In the genomic region with DNA sequence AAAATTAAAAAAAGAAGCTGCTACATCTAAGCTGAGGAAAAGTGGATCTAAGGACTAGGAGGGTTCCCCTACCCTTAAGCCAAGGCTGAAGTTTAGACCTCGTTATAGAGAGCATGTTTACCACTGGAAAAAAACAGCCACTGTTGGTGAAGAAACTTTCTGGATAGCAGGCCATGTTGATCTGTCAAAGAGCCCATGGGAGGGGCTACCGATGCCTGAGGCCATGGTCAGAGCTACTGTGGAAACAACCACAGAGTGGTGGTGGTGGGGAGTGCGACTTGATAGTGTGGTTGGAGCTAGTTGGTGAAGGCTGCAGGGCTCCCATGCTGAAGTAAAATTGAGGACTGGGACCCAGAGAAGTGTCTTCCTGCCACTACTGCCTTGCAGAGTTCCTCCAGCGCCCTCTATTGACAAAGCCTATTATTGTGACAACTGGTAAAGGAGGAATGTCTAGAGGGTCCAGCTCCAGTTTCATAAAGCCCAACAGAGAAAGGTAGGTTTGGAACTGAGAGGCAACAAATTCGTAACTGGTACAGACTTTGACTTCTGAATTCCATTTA, we compare ENCODE assay signal across 9 cellular contexts. TPM values are rescaled to one million over a fixed set of nuclear protein-coding genes. Genes with fewer than 3 reads are reported as not detected.
A peak's percentile ranks its signal among the peaks of the same experiment; 100 is the strongest.
DNase-seq lines count a peak whose midpoint lies in the region; ATAC-seq, FAIRE-seq and TF ChIP-seq lines count a peak whose summit lies in the region.
"Had no signal": no experiment of that assay in that cellular context is flagged by ENCODE, and none has a peak within 500 bp of the region (broad histone marks: within the 10 kb centered on the region; RNA-seq: fewer than 3 reads in every experiment).

No MANE protein-coding gene starts in this region.

- H3T11ph ChIP-seq in H9 (ENCODE audit: low read length) = no peak overlapping the region

- no peak overlapping the region for H4K8ac ChIP-seq in H9 (replicated peaks; ENCODE audit: insufficient read length, low read depth, low read length)

- peaks cover 6 to 10% of the 10 kb centered on the region in 2 experiments for H3K4me1 Mint-ChIP-seq in H9

- H3K9me3 ChIP-seq in H9 (ENCODE audit: control insufficient read depth, low read depth, low read length) = peaks cover 7% of the 10 kb centered on the region
- peaks cover 21% of the 10 kb centered on the region for H3K9me3 ChIP-seq in adipocyte (ENCODE audit: control insufficient read depth, low read length)
- H3K9me3 ChIP-seq in vagina = peaks cover 21% of the 10 kb centered on the region

- no peak overlapping the region for H3K56ac ChIP-seq in H9 (ENCODE audit: insufficient read length, low read depth, low read length)

- no CpG with 5 or more reads among the region's 5 CpGs for WGBS in H9 (ENCODE audit: extremely low coverage, insufficient read length, low lambda C conversion rate)

- no peaks in the 10 kb centered on the region for H4K20me1 ChIP-seq in H9 (ENCODE audit: control insufficient read depth, insufficient read depth, insufficient read length)

- no peak overlapping the region for H4K91ac ChIP-seq in H9 (ENCODE audit: insufficient read length, low read depth, low read length)

- H3K27me3 Mint-ChIP-seq in H9 (ENCODE audit: low read depth) = no peaks in the 10 kb centered on the region; the same call in 1 of the 2 replicates

- no peaks in the 10 kb centered on the region for H3K36me3 ChIP-seq in adipocyte (ENCODE audit: control insufficient read depth, insufficient read depth, low read length, severe bottlenecking)
- H3K36me3 ChIP-seq in vagina = no peaks in the 10 kb centered on the region

- H3K23ac ChIP-seq in H9 (ENCODE audit: insufficient read length, low read depth, low read length) = no peak overlapping the region

- no peak overlapping the region for H3K18ac ChIP-seq in H9 (ENCODE audit: insufficient read length, low read depth, low read length)

- peaks cover 7 to 37% (median 21%) of the 10 kb centered on the region in 3 experiments for H3K36me3 Mint-ChIP-seq in H9 (ENCODE audit: insufficient read depth in 1 of 3, low read depth in 3 of 3)

- peaks cover 25 to 36% of the 10 kb centered on the region in 2 experiments for H3K9me3 Mint-ChIP-seq in H9

- H2BK15ac ChIP-seq in H9 (ENCODE audit: low read depth, low read length) = no peak overlapping the region

- no peaks in the 10 kb centered on the region for H3K27me3 ChIP-seq in H9 (ENCODE audit: insufficient read depth, low read length)
- no peaks in the 10 kb centered on the region for H3K27me3 ChIP-seq in adipocyte (replicated peaks; ENCODE audit: control insufficient read depth, insufficient read depth, low read length)
- H3K27me3 ChIP-seq in vagina = no peaks in the 10 kb centered on the region

- FAIRE-seq in D721Med (lab: Jason Lieb, UNC) = no peak

- no peak overlapping the region for H2AK5ac ChIP-seq in H9 (ENCODE audit: insufficient read length, low read length)

- no peak overlapping the region for H4K5ac ChIP-seq in H9 (ENCODE audit: insufficient read length, low read depth, low read length)

- H3K79me1 ChIP-seq in H9 (ENCODE audit: insufficient read depth, low read depth, low read length, poor library complexity, severe bottlenecking) = no peaks in the 10 kb centered on the region

- H3K27ac ChIP-seq in H9 (ENCODE audit: insufficient read length, low read depth, low read length) (no peak overlapping the region), vagina (no peak overlapping the region)

- H3K4me3 Mint-ChIP-seq in H9 = no peak overlapping the region

- H2BK20ac ChIP-seq in H9 (ENCODE audit: low read depth, low read length, poor library complexity, severe bottlenecking) = no peak overlapping the region

- no peak overlapping the region for H3K4me2 ChIP-seq in H9 (ENCODE audit: insufficient read depth, insufficient read length, low read length)

- ATAC-seq in GM19035 (IDR thresholded peaks at IDR 0.05; ENCODE audit: unreplicated experiment) = no peak
- no peak for ATAC-seq in GM18517 (IDR thresholded peaks at IDR 0.05; ENCODE audit: unreplicated experiment)

- H3K4me1 ChIP-seq in H9 (ENCODE audit: insufficient read depth, low read length) (peaks cover under 1% of the 10 kb centered on the region; the same call in 1 of the 2 replicates), adipocyte (ENCODE audit: control insufficient read depth, insufficient read depth, low read length) (peaks cover 10% of the 10 kb centered on the region), vagina (no peaks in the 10 kb centered on the region)

- no peak overlapping the region for H2BK12ac ChIP-seq in H9 (ENCODE audit: insufficient read length, low read depth, low read length)

- no peak overlapping the region for H3K14ac ChIP-seq in H9 (ENCODE audit: insufficient read depth, low read length)

- TF ChIP-seq CTCF in D721Med (IDR thresholded peaks at IDR 0.05; ENCODE audit: insufficient read depth, missing control alignments) = peak; percentile 93
- TF ChIP-seq CTCF in H9 (conservative IDR thresholded peaks at IDR 0.05) = peak; percentile 87
- peak; percentile 25 to 61 (median 30) for TF ChIP-seq CTCF in vagina (IDR thresholded peaks at IDR 0.05)

- intact Hi-C loops in vagina (cut with DNase I) = no loop called here

- H3K4ac ChIP-seq in H9 (ENCODE audit: low read depth, low read length) = no peak overlapping the region

- H2BK5ac ChIP-seq in H9 (ENCODE audit: insufficient read length, low read length) = no peak overlapping the region

- H2BK120ac ChIP-seq in H9 (ENCODE audit: low read depth, low read length, poor library complexity, severe bottlenecking) = no peak overlapping the region

- H3K9ac ChIP-seq in H9 (ENCODE audit: extremely low read depth, insufficient read length, low read length) = no peak overlapping the region
- peak overlapping the region; percentile 50 for H3K9ac ChIP-seq in adipocyte (ENCODE audit: low read length)

- H3K27ac Mint-ChIP-seq in H9 = peak overlapping the region in 2 of 3 experiments; percentile 89 to 93; a peak in 5 of 7 replicates

- no peaks in the 10 kb centered on the region for H3K23me2 ChIP-seq in H9 (ENCODE audit: insufficient read length, low read depth, low read length, poor library complexity, severe bottlenecking)

- DNase-seq in D721Med (ENCODE audit: insufficient read length, low spot score) (no peak), H9 (peak; percentile 89), NCI-H510A (lab: John Stamatoyannopoulos, UW) (peak; percentile 12), adipocyte (ENCODE audit: low read depth) (peak; percentile 69), islet precursor cell (peak; percentile 86), vagina (ENCODE audit: extremely low spot score in 2 of 2) (no peak)

- no peaks in the 10 kb centered on the region for H3K79me2 ChIP-seq in H9 (ENCODE audit: insufficient read depth, low read length)

- no peak overlapping the region for H3K4me3 ChIP-seq in adipocyte (ENCODE audit: low read length)
- H3K4me3 ChIP-seq in vagina = no peak overlapping the region

- H2AFZ ChIP-seq in H9 (ENCODE audit: low read length) = no peak overlapping the region

- TF ChIP-seq POLR2A in vagina (IDR thresholded peaks at IDR 0.05) = no peak

RNA-seq across cellular contexts. Expression of a gene that starts 12.7 kb away (rescaled TPM):
- total RNA-seq in H9 (2021) = 33.5 and 34.4 TPM in 2 replicates
- total RNA-seq in vagina = 16.2 TPM
- total RNA-seq: T-helper 1 cell treated with Interleukin-12 subunit alpha and Interleukin-12 subunit beta and Interleukin-4 antibody, amounts not matched to agents 30 ng/mL and 1 ng/mL, for 36 hours had no signal

Comparison
In these comparisons a context has a peak if more than half of its experiments do, and no peak if none do; other contexts are left out.
1. DNase-seq: peak in H9 (single experiment), NCI-H510A (single experiment), adipocyte (single experiment) and islet precursor cell (single experiment); none in D721Med (single experiment) and vagina (0 of 2).
2. CTCF ChIP-seq: peak in every context shown above with its lines; median percentile 93 in D721Med; 87 in H9; 30 in vagina.